ENCODE assay signal across 16 cellular contexts in genomic region chr3:12807066-12807465, GRCh38. TPM values are rescaled to one million over a fixed set of nuclear protein-coding genes. Genes with fewer than 3 reads are reported as not detected.
"Had no signal": no experiment of that assay in that cellular context is flagged by ENCODE, and none has a peak within 500 bp of the region (broad histone marks: within the 10 kb centered on the region; RNA-seq: fewer than 3 reads in every experiment).

No MANE protein-coding gene starts in this region.

- H3K36me3 Mint-ChIP-seq: memory B cell had no signal

- H3K4me3 Mint-ChIP-seq: memory B cell; naive thymus-derived CD8-positive, alpha-beta T cell had no signal

- H3K27ac ChIP-seq: neutrophil had no signal

- H3K4me3 ChIP-seq: esophagus squamous epithelium, smooth muscle cell had no signal

- ATAC-seq: left colon; naive thymus-derived CD8-positive, alpha-beta T cell; SK-N-SH treated with all-trans-retinoic acid at 6 μM for 48 hours; stimulated activated naive CD8-positive, alpha-beta T cell treated with anti-CD3 and anti-CD28 coated beads, Interleukin-15, Interleukin-2, amounts not matched to agents 100 U/mL and 50 U/mL, for 24 hours had no signal

- H3K9me3 ChIP-seq: esophagus squamous epithelium, neutrophil had no signal

- H3K4me2 ChIP-seq: smooth muscle cell had no signal

- H3K27me3 ChIP-seq: esophagus squamous epithelium had no signal

- H3K36me3 ChIP-seq: esophagus squamous epithelium, neutrophil had no signal

- DNase-seq: activated CD4-positive, alpha-beta T cell treated with anti-CD3 and anti-CD28 coated beads for 1 hour; activated CD4-positive, alpha-beta T cell treated with anti-CD3 and anti-CD28 coated beads, Interleukin-2, amount 50 U/mL, for 4 hours; activated naive CD4-positive, alpha-beta T cell treated with anti-CD3 and anti-CD28 coated beads, Interleukin-2, amount 50 U/mL, for 16 hours; esophagus squamous epithelium; left colon; naive thymus-derived CD8-positive, alpha-beta T cell; retina; stimulated activated naive CD8-positive, alpha-beta T cell treated with anti-CD3 and anti-CD28 coated beads, Interleukin-15, Interleukin-2, amounts not matched to agents 100 U/mL and 50 U/mL, for 24 hours; trophoblast cell had no signal

- H3K27me3 Mint-ChIP-seq: memory B cell; naive thymus-derived CD8-positive, alpha-beta T cell had no signal

- H3K9me3 Mint-ChIP-seq: activated T-helper 2 cell treated with anti-CD3 and anti-CD28 coated beads, Interferon-gamma antibody, Interleukin-2, Interleukin-4, amounts not matched to agents 10 μg/mL and 5 μg/mL and 100 μg/mL, durations not matched to agents 14 hours and 24 hours and 36 hours; memory B cell; naive thymus-derived CD8-positive, alpha-beta T cell had no signal

RNA-seq across cellular contexts. Expression of gene TMEM40, which starts 48.0 kb away (rescaled TPM):
- total RNA-seq: activated T-helper 2 cell treated with anti-CD3 and anti-CD28 coated beads, Interferon-gamma antibody, Interleukin-2, Interleukin-4, amounts not matched to agents 10 μg/mL and 5 μg/mL and 100 μg/mL, durations not matched to agents 14 hours and 24 hours and 36 hours; left colon; mucosa of gallbladder; naive thymus-derived CD8-positive, alpha-beta T cell; T-helper 1 cell treated with Interleukin-12 subunit alpha and Interleukin-12 subunit beta and Interleukin-4 antibody, amounts not matched to agents 30 ng/mL and 1 ng/mL, for 36 hours had no signal
- polyA plus RNA-seq: naive thymus-derived CD8-positive, alpha-beta T cell had no signal
